ENCODE assay signal across 1 cellular context in the genomic region with DNA sequence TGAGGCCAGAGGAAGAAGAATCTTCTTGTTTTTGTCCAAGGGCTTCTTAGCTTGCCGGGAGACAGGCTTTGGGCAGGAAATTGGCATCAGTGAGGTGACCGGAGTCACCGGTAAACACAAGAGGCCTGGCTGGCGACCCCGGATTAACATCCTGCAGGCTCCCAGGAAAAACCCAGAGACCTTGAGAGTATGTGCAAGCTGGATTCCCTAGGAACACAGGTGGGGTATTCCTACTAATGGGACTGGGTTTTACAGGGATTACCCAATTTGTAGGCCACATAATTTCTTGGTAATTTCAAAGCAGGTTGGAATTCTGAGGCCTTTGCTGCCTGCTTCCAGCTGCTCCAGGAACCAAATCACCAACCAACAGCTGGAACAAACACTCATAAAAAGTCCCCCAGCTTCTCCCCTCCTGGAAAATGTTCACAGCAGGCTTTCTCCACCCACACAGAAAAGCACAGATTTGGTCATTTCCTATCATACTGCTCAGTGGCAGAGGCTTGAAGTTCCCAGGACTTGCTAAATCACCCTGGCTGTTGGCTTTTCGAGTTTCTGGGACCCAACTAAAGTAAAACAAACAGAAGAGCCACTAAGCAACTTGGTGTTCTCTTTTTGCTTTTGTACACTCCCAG.
TF ChIP-seq lines count a peak whose summit lies in the region.

No MANE protein-coding gene starts in this region.

TF ChIP-seq in HCT116, 20 proteins besides CTCF, POLR2A, EP300 and RAD21 (continued from another document):
- TF ChIP-seq FOSL1 (IDR thresholded peaks at IDR 0.05; ENCODE audit: low read depth) (no peak), CEBPB (IDR thresholded peaks at IDR 0.05; ENCODE audit: low read depth) (no peak), ZFX (IDR thresholded peaks at IDR 0.05) (no peak)
- TF ChIP-seq, protein P1, sequence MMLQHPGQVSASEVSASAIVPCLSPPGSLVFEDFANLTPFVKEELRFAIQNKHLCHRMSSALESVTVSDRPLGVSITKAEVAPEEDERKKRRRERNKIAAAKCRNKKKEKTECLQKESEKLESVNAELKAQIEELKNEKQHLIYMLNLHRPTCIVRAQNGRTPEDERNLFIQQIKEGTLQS (IDR thresholded peaks at IDR 0.05), result no peak
- TF ChIP-seq, protein P2, sequence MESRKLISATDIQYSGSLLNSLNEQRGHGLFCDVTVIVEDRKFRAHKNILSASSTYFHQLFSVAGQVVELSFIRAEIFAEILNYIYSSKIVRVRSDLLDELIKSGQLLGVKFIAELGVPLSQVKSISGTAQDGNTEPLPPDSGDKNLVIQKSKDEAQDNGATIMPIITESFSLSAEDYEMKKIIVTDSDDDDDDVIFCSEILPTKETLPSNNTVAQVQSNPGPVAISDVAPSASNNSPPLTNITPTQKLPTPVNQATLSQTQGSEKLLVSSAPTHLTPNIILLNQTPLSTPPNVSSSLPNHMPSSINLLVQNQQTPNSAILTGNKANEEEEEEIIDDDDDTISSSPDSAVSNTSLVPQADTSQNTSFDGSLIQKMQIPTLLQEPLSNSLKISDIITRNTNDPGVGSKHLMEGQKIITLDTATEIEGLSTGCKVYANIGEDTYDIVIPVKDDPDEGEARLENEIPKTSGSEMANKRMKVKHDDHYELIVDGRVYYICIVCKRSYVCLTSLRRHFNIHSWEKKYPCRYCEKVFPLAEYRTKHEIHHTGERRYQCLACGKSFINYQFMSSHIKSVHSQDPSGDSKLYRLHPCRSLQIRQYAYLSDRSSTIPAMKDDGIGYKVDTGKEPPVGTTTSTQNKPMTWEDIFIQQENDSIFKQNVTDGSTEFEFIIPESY (IDR thresholded peaks at IDR 0.05; ENCODE audit: extremely low read depth, insufficient replicate concordance, low read length), result no peak
- TF ChIP-seq, protein P3, sequence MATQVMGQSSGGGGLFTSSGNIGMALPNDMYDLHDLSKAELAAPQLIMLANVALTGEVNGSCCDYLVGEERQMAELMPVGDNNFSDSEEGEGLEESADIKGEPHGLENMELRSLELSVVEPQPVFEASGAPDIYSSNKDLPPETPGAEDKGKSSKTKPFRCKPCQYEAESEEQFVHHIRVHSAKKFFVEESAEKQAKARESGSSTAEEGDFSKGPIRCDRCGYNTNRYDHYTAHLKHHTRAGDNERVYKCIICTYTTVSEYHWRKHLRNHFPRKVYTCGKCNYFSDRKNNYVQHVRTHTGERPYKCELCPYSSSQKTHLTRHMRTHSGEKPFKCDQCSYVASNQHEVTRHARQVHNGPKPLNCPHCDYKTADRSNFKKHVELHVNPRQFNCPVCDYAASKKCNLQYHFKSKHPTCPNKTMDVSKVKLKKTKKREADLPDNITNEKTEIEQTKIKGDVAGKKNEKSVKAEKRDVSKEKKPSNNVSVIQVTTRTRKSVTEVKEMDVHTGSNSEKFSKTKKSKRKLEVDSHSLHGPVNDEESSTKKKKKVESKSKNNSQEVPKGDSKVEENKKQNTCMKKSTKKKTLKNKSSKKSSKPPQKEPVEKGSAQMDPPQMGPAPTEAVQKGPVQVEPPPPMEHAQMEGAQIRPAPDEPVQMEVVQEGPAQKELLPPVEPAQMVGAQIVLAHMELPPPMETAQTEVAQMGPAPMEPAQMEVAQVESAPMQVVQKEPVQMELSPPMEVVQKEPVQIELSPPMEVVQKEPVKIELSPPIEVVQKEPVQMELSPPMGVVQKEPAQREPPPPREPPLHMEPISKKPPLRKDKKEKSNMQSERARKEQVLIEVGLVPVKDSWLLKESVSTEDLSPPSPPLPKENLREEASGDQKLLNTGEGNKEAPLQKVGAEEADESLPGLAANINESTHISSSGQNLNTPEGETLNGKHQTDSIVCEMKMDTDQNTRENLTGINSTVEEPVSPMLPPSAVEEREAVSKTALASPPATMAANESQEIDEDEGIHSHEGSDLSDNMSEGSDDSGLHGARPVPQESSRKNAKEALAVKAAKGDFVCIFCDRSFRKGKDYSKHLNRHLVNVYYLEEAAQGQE (IDR thresholded peaks at IDR 0.05; ENCODE audit: low read depth), result no peak
